ENCODE assay signal across 8 cellular contexts in genomic region chr2:70121627-70122372, GRCh38. TPM values are rescaled to one million over a fixed set of nuclear protein-coding genes. Genes with fewer than 3 reads are reported as not detected.
DNase-seq lines count a peak whose midpoint lies in the region; ATAC-seq and TF ChIP-seq lines count a peak whose summit lies in the region.

No MANE protein-coding gene starts in this region.

- ATAC-seq in HG02642 (IDR thresholded peaks at IDR 0.05; ENCODE audit: poor library complexity, unreplicated experiment) = peak; percentile 5
- ATAC-seq in central memory CD8-positive, alpha-beta T cell (replicated peaks; ENCODE audit: extremely low read depth, poor library complexity, severe bottlenecking) = no peak
- ATAC-seq in HG03442 (IDR thresholded peaks at IDR 0.05; ENCODE audit: unreplicated experiment) = no peak
- no peak for ATAC-seq in body of pancreas
- ATAC-seq in GM21576 (IDR thresholded peaks at IDR 0.05; ENCODE audit: unreplicated experiment) = no peak

- H3K4me3 Mint-ChIP-seq in CD4-positive, alpha-beta memory T cell = no peak overlapping the region
- no peak overlapping the region for H3K4me3 Mint-ChIP-seq in central memory CD8-positive, alpha-beta T cell

- TF ChIP-seq POLR2A in erythroblast (IDR thresholded peaks at IDR 0.05; ENCODE audit: low read length) (no peak), body of pancreas (IDR thresholded peaks at IDR 0.05) (no peak)

- DNase-seq in CD4-positive, alpha-beta memory T cell = no peak
- no peak for DNase-seq in central memory CD8-positive, alpha-beta T cell (ENCODE audit: low spot score in 2 of 2)
- DNase-seq in erythroblast (lab: John Stamatoyannopoulos, UW) = no peak
- no peak for DNase-seq in body of pancreas

- no peak overlapping the region for H3K9ac ChIP-seq in parathyroid adenoma

- no peak overlapping the region for H3K4me2 ChIP-seq in parathyroid adenoma (ENCODE audit: low read length)

- POLR2A ChIA-PET in CD4-positive, alpha-beta memory T cell (lab: Charles Lee; ENCODE audit: partially characterized antibody) = interaction anchor here (5.2 to 25.9 kb wide), 5 partner anchors 10 to 207 kb away, joined by 81 to 2231 read pairs (median 241); partner anchors contain the start of genes MXD1 and PCBP1

- H3K36me3 ChIP-seq in CD4-positive, alpha-beta memory T cell (ENCODE audit: insufficient read depth, low read length) = no peaks in the 10 kb centered on the region
- H3K36me3 ChIP-seq in parathyroid adenoma (ENCODE audit: control insufficient read depth, insufficient read depth, low read length) (no peaks in the 10 kb centered on the region), body of pancreas (replicated peaks in 1 of 2; ENCODE audit: insufficient read depth in 1 of 2, low read depth in 2 of 2) (no peaks in the 10 kb centered on the region)

- CTCF ChIA-PET in CD4-positive, alpha-beta memory T cell (lab: Charles Lee; ENCODE audit: partially characterized antibody) = interaction anchor here (0.7 to 6.2 kb wide), 9 partner anchors 9 to 392 kb away, joined by 3 to 101 read pairs (median 5); partner anchors contain the start of gene PCBP1

- peaks cover 0 to 14% of the 10 kb centered on the region in 2 donors for H3K36me3 Mint-ChIP-seq in CD4-positive, alpha-beta memory T cell
- H3K36me3 Mint-ChIP-seq in central memory CD8-positive, alpha-beta T cell (ENCODE audit: insufficient read depth) = peaks cover 37% of the 10 kb centered on the region

- no peaks in the 10 kb centered on the region for H3K9me3 ChIP-seq in CD4-positive, alpha-beta memory T cell (ENCODE audit: control insufficient read depth in 1 of 2, low read length in 2 of 2)
- H3K9me3 ChIP-seq in parathyroid adenoma (ENCODE audit: control insufficient read depth, low read length) = no peaks in the 10 kb centered on the region
- H3K9me3 ChIP-seq in body of pancreas = no peaks in the 10 kb centered on the region

- H3K27me3 Mint-ChIP-seq in CD4-positive, alpha-beta memory T cell = peaks cover 0 to 3% of the 10 kb centered on the region in 2 donors
- no peaks in the 10 kb centered on the region for H3K27me3 Mint-ChIP-seq in central memory CD8-positive, alpha-beta T cell

- peak overlapping the region; percentile 63 for H2AFZ ChIP-seq in parathyroid adenoma

- H3K4me1 ChIP-seq in CD4-positive, alpha-beta memory T cell (ENCODE audit: insufficient read depth, low read length) = peaks cover 50% of the 10 kb centered on the region
- peaks cover 12% of the 10 kb centered on the region for H3K4me1 ChIP-seq in parathyroid adenoma
- peaks cover 23% of the 10 kb centered on the region for H3K4me1 ChIP-seq in body of pancreas

- H3K27ac Mint-ChIP-seq in CD4-positive, alpha-beta memory T cell = peak overlapping the region; percentile 4 to 99 (median 41)
- H3K27ac Mint-ChIP-seq in central memory CD8-positive, alpha-beta T cell (ENCODE audit: low read depth) = peak overlapping the region; percentile 100

- intact Hi-C loops in CD4-positive, alpha-beta memory T cell (cut with micrococcal nuclease) = no loop called here
- intact Hi-C loops in body of pancreas (cut with DNase I) = no loop called here

- 77% methylated on average over 5 to 6 of the region's 6 CpGs for WGBS in body of pancreas, 2 donors

- TF ChIP-seq CTCF in parathyroid adenoma (IDR thresholded peaks at IDR 0.05) = no peak
- no peak for TF ChIP-seq CTCF in body of pancreas (IDR thresholded peaks at IDR 0.05)

- H3K27me3 ChIP-seq in CD4-positive, alpha-beta memory T cell (ENCODE audit: insufficient read depth, low read length) = no peaks in the 10 kb centered on the region
- H3K27me3 ChIP-seq in parathyroid adenoma (ENCODE audit: control insufficient read depth, insufficient read depth, low read length) (no peaks in the 10 kb centered on the region), body of pancreas (no peaks in the 10 kb centered on the region)

- H3K27ac ChIP-seq in CD4-positive, alpha-beta memory T cell (ENCODE audit: low read depth, low read length) = no peak overlapping the region
- H3K27ac ChIP-seq in parathyroid adenoma (peak overlapping the region; percentile 26), body of pancreas (peak overlapping the region in 1 of 4 donors; percentile 27)

- no peak overlapping the region for H3K4me3 ChIP-seq in CD4-positive, alpha-beta memory T cell (ENCODE audit: low read length in 2 of 2)
- no peak overlapping the region for H3K4me3 ChIP-seq in parathyroid adenoma (ENCODE audit: low read depth, low read length)
- no peak overlapping the region for H3K4me3 ChIP-seq in body of pancreas

- H3K9me3 Mint-ChIP-seq in CD4-positive, alpha-beta memory T cell = peaks cover 0 to 5% (median 0%) of the 10 kb centered on the region in 8 donors
- no peaks in the 10 kb centered on the region for H3K9me3 Mint-ChIP-seq in central memory CD8-positive, alpha-beta T cell

- no peaks in the 10 kb centered on the region for H3K79me2 ChIP-seq in parathyroid adenoma

- peaks cover 27 to 59% (median 49%) of the 10 kb centered on the region in 4 donors for H3K4me1 Mint-ChIP-seq in CD4-positive, alpha-beta memory T cell
- peaks cover 63% of the 10 kb centered on the region for H3K4me1 Mint-ChIP-seq in central memory CD8-positive, alpha-beta T cell

RNA-seq across cellular contexts. Expression of gene PCBP1, which starts 34.5 kb away (rescaled TPM):
- total RNA-seq in CD4-positive, alpha-beta memory T cell = 100 to 1,000 TPM; 372 to 383 TPM
- 100 to 1,000 TPM; 116 to 153 TPM for polyA plus RNA-seq in CD4-positive, alpha-beta memory T cell
- 100 to 1,000 TPM in 1 of 2 donors, 10 to 100 TPM in 1; 97.9 to 128 TPM for total RNA-seq in body of pancreas
